17 cellular contexts compared by ENCODE assay signal in the genomic region with DNA sequence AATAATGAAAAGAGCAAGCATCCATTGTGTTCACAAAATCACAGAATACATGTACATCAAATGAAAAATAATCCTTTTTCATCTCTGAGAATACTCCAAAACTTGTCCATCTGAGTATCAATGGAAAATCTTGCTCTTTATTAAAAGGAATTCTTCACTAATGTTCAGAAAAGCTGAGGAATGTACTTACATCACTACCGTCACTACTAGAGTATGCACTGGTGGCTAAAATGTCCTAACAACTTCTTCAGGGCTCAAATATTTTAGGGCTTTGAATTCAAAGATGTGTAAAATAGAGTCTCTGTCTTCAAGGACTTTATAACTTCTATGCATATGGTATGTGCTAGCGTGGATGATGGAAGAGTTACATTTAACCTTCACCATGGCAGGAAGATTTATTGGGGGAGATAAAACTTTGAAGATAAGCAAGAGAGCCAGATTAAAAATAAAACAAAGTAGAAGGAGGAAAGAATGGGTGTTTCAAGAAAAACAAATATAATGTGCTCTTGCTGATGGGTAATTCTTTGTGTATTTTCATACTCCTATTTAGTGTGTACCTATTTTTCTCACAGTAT.
"Had no signal": no experiment of that assay in that cellular context is flagged by ENCODE, and none has a peak within 500 bp of the region (broad histone marks: within the 10 kb centered on the region; RNA-seq: fewer than 3 reads in every experiment).

No MANE protein-coding gene starts in this region.

- H3K4me1 ChIP-seq: body of pancreas, left lung, prostate gland, stomach had no signal

- H3K4me3 ChIP-seq: body of pancreas, left lung, prostate gland, stomach had no signal

- FAIRE-seq: frontal cortex, kidney, small intestine, TTC549 had no signal

- H3K4me1 Mint-ChIP-seq: endodermal cell had no signal

- DNase-seq: activated CD4-positive, alpha-beta T cell treated with anti-CD3 and anti-CD28 coated beads, Interleukin-2, amount 50 U/mL, for 4 hours; activated gamma-delta T cell; amniotic stem cell; body of pancreas; endodermal cell; kidney; left lung; right cardiac atrium; small intestine; stimulated activated CD4-positive, alpha-beta T cell treated with anti-CD3 and anti-CD28 coated beads, Interleukin-4, amount 100 ng/mL, for 1 hour; stomach had no signal

- H3K27me3 Mint-ChIP-seq: activated naive CD8-positive, alpha-beta T cell had no signal

- H3K36me3 Mint-ChIP-seq: activated naive CD8-positive, alpha-beta T cell had no signal

- H3K9me3 ChIP-seq: body of pancreas, left lung, prostate gland, stomach had no signal

- ATAC-seq: body of pancreas, left lung, right cardiac atrium had no signal

- H3K9me3 Mint-ChIP-seq: endodermal cell, neural crest cell had no signal

- H3K27me3 ChIP-seq: body of pancreas, left lung, stomach had no signal

- H3K27ac Mint-ChIP-seq: activated naive CD8-positive, alpha-beta T cell; endodermal cell had no signal

- H3K4me3 Mint-ChIP-seq: activated naive CD8-positive, alpha-beta T cell; endodermal cell; neural crest cell had no signal

- H3K27ac ChIP-seq: body of pancreas, epithelial cell of prostate, left lung, prostate gland, stomach had no signal

- H3K36me3 ChIP-seq: left lung, prostate gland, stomach had no signal
